In genomic region chr10:112666070-112666469, GRCh38 we compare ENCODE assay signal across 31 cellular contexts.
"Had no signal": no experiment of that assay in that cellular context is flagged by ENCODE, and none has a peak within 500 bp of the region (broad histone marks: within the 10 kb centered on the region; RNA-seq: fewer than 3 reads in every experiment).

No MANE protein-coding gene starts in this region.

- H3K9me3 ChIP-seq: adrenal gland, SJSA1 had no signal

- ATAC-seq: activated naive CD4-positive, alpha-beta T cell treated with anti-CD3 and anti-CD28 coated beads, Interleukin-2, amount 50 U/mL, for 72 hours; activated T-cell treated with anti-CD3 and anti-CD28 coated beads, Interleukin-2, amount 50 U/mL, for 4 hours; Panc1 had no signal

- H3K27ac ChIP-seq: adrenal gland, SJSA1, VCaP had no signal

- H3K4me1 ChIP-seq: adrenal gland had no signal

- H3K27me3 ChIP-seq: adrenal gland, SJSA1 had no signal

- H3K36me3 ChIP-seq: adrenal gland had no signal

- DNase-seq: activated B cell treated with CpG ODN at 0.5 μM for 24 hours; activated CD4-positive, alpha-beta memory T cell treated with anti-CD3 and anti-CD28 coated beads for 36 hours; activated CD4-positive, alpha-beta T cell treated with anti-CD3 and anti-CD28 coated beads for 4 hours; activated CD4-positive, alpha-beta T cell treated with anti-CD3 and anti-CD28 coated beads, Interleukin-2, amount 50 U/mL, for 1 hour; activated CD4-positive, CD25-positive, alpha-beta regulatory T cell treated with anti-CD3 and anti-CD28 coated beads, Interleukin-2, amount 50 U/mL, for 72 hours; activated CD8-positive, alpha-beta memory T cell treated with anti-CD3 and anti-CD28 coated beads, Interleukin-2, amount 50 U/mL, for 4 hours; activated gamma-delta T cell treated with Interleukin-2 at 50 U/mL for 16 hours; activated naive CD4-positive, alpha-beta T cell treated with anti-CD3 and anti-CD28 coated beads for 36 hours; activated T-cell treated with anti-CD3 and anti-CD28 coated beads for 4 hours; activated T-cell treated with anti-CD3 and anti-CD28 coated beads, Interleukin-2, amount 50 U/mL, for 4 hours; adrenal gland; anterior cingulate cortex; caudate nucleus; cerebellar nuclear complex; MM.1S; MV-4-11; NCI-H1092; NCI-H1436 treated with DMSO at 0.1 percent for 48 hours; NCI-H1694 treated with DMSO at 0.1 percent for 48 hours; NCI-H2029; NCI-H345; NCI-H524 treated with DMSO at 0.1 percent for 48 hours; SHP77 treated with DMSO at 0.1 percent for 48 hours; SW 1271; T-helper 1 cell; T-helper 2 cell; T-helper 9 cell had no signal

- H3K4me3 ChIP-seq: adrenal gland, SJSA1 had no signal
